In the genomic region with DNA sequence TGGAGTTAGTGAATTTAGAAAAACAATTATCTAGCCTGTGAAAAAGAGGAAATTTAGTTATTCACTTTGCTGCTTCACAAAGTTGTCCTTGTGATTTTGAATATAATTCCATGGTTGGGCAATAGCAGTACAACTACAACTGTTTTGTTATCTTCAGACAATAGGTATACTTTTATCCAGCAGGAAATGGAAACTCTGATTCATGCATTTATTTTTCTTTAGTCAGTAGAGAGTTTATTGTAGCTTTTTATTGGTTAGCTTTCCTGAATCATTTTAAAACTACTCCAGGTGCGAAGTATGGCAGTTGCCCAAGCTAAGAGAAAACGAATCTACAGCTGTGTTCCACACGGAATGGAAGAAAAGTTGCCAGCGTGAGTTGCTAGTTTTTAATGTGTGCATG, we compare ENCODE assay signal across 9 cellular contexts.
A peak's percentile ranks its signal among the peaks of the same experiment; 100 is the strongest.
DNase-seq lines count a peak whose midpoint lies in the region; ATAC-seq lines count a peak whose summit lies in the region.
"Had no signal": no experiment of that assay in that cellular context is flagged by ENCODE, and none has a peak within 500 bp of the region (broad histone marks: within the 10 kb centered on the region; RNA-seq: fewer than 3 reads in every experiment).

No MANE protein-coding gene starts in this region.

- H3K79me2 ChIP-seq in GM23248 (ENCODE audit: insufficient read depth), result peaks cover 70% of the 10 kb centered on the region

- peaks cover 33% of the 10 kb centered on the region for H3F3A ChIP-seq in GM23248 (ENCODE audit: insufficient read depth)

- no peak for ATAC-seq in HG03520 (IDR thresholded peaks at IDR 0.05; ENCODE audit: unreplicated experiment)

- H2AFZ ChIP-seq in GM23248, result no peak overlapping the region

- H3K36me3 ChIP-seq in GM23248 (ENCODE audit: low read depth), result no peaks in the 10 kb centered on the region
- H3K36me3 ChIP-seq in SJSA1, result peaks cover 7% of the 10 kb centered on the region
- H3K36me3 ChIP-seq in rectal smooth muscle tissue (ENCODE audit: control insufficient read depth, insufficient read depth, low read length), result no peaks in the 10 kb centered on the region

- H3K9ac ChIP-seq in GM23248 (peak overlapping the region; percentile 74), rectal smooth muscle tissue (ENCODE audit: low read length) (no peak overlapping the region)

- H3K4me3 Mint-ChIP-seq in activated CD4-positive, alpha-beta T cell treated with anti-CD3 and anti-CD28 coated beads, Interleukin-2, amount 10 ng/mL, durations not matched to agents 7 days and 5 days, result no peak overlapping the region

- CTCF ChIA-PET in activated CD4-positive, alpha-beta T cell treated with anti-CD3 and anti-CD28 coated beads, Interleukin-2, amount 10 ng/mL, durations not matched to agents 7 days and 5 days (lab: Charles Lee), result no interaction called here

- POLR2A ChIA-PET in activated CD4-positive, alpha-beta T cell treated with anti-CD3 and anti-CD28 coated beads, Interleukin-2, amount 10 ng/mL, durations not matched to agents 7 days and 5 days (lab: Charles Lee), result no interaction called here

- no peaks in the 10 kb centered on the region for H3K4me1 Mint-ChIP-seq in activated CD4-positive, alpha-beta T cell treated with anti-CD3 and anti-CD28 coated beads, Interleukin-2, amount 10 ng/mL, durations not matched to agents 7 days and 5 days

- H3K27ac ChIP-seq in GM23248 (peak overlapping the region; percentile 93), SJSA1 (peak overlapping the region; percentile 83), rectal smooth muscle tissue (ENCODE audit: low read depth, low read length) (peak overlapping the region; percentile 67)

- no peaks in the 10 kb centered on the region for H3K27me3 ChIP-seq in GM23248 (replicated peaks; ENCODE audit: insufficient read depth)
- no peaks in the 10 kb centered on the region for H3K27me3 ChIP-seq in SJSA1 (replicated peaks)
- peaks cover 1% of the 10 kb centered on the region for H3K27me3 ChIP-seq in rectal smooth muscle tissue (ENCODE audit: control insufficient read depth, insufficient read depth, low read length)

- H3K27me3 Mint-ChIP-seq in activated CD4-positive, alpha-beta T cell treated with anti-CD3 and anti-CD28 coated beads, Interleukin-2, amount 10 ng/mL, durations not matched to agents 7 days and 5 days, result peaks cover 22% of the 10 kb centered on the region

- H3K4me3 ChIP-seq in GM23248, result peak overlapping the region; percentile 39
- no peak overlapping the region for H3K4me3 ChIP-seq in SJSA1
- no peak overlapping the region for H3K4me3 ChIP-seq in rectal smooth muscle tissue (ENCODE audit: low read length)

- no peaks in the 10 kb centered on the region for H3K9me2 ChIP-seq in GM23248 (ENCODE audit: insufficient read depth)

- 0 to 2% methylated on average over 4 of the region's 4 CpGs for WGBS in GM23248 (ENCODE audit: low coverage in 1 of 2, low lambda C conversion rate in 2 of 2, missing lambda C conversion rate in 2 of 2), 2 experiments

- no peak overlapping the region for H3K27ac Mint-ChIP-seq in activated CD4-positive, alpha-beta T cell treated with anti-CD3 and anti-CD28 coated beads, Interleukin-2, amount 10 ng/mL, durations not matched to agents 7 days and 5 days

- peak overlapping the region; percentile 61 for H3K4me2 ChIP-seq in GM23248 (ENCODE audit: unreplicated experiment)

- DNase-seq in GM23248 (peak; percentile 74), SJSA1 (ENCODE audit: low read depth in 1 of 2, low spot score in 2 of 2) (peak in 1 of 2 experiments; percentile 72), fibroblast of peridontal ligament (ENCODE audit: extremely low read depth) (peak; percentile 60), AG08395 (ENCODE audit: low spot score) (no peak), GF-D8 (lab: John Stamatoyannopoulos, UW) (no peak)
- DNase-seq in activated CD4-positive, alpha-beta T cell treated with anti-CD3 and anti-CD28 coated beads, Interleukin-2, amount 10 ng/mL, durations not matched to agents 7 days and 5 days, result no peak
- DNase-seq: activated CD4-positive, alpha-beta T cell treated with anti-CD3 and anti-CD28 coated beads, Interleukin-2, amount 50 U/mL, for 1 hour had no signal

- no peaks in the 10 kb centered on the region for H4K20me1 ChIP-seq in GM23248 (ENCODE audit: insufficient read depth)

- H3K9me3 Mint-ChIP-seq in activated CD4-positive, alpha-beta T cell treated with anti-CD3 and anti-CD28 coated beads, Interleukin-2, amount 10 ng/mL, durations not matched to agents 7 days and 5 days, result no peaks in the 10 kb centered on the region

- no peaks in the 10 kb centered on the region for H3K36me3 Mint-ChIP-seq in activated CD4-positive, alpha-beta T cell treated with anti-CD3 and anti-CD28 coated beads, Interleukin-2, amount 10 ng/mL, durations not matched to agents 7 days and 5 days (ENCODE audit: low read depth)

- in situ Hi-C loops in GM23248 (cut with MboI), result no loop called here

- no peaks in the 10 kb centered on the region for H3K9me3 ChIP-seq in GM23248 (ENCODE audit: low read depth)
- no peaks in the 10 kb centered on the region for H3K9me3 ChIP-seq in SJSA1 (replicated peaks)

- peaks cover 40% of the 10 kb centered on the region for H3K4me1 ChIP-seq in GM23248 (ENCODE audit: insufficient read depth)
- peaks cover 56% of the 10 kb centered on the region for H3K4me1 ChIP-seq in SJSA1 (replicated peaks)
- H3K4me1 ChIP-seq in rectal smooth muscle tissue (ENCODE audit: control insufficient read depth, insufficient read depth, low read length), result peaks cover 48% of the 10 kb centered on the region

Comparison
In these comparisons a context has a peak if more than half of its experiments do, and no peak if none do; other contexts are left out.
1. DNase-seq: peak in GM23248 (single experiment) and fibroblast of peridontal ligament (single experiment); none in AG08395 (single experiment), GF-D8 (single experiment) and activated CD4-positive, alpha-beta T cell treated with anti-CD3 and anti-CD28 coated beads, Interleukin-2, amount 10 ng/mL, durations not matched to agents 7 days and 5 days (single experiment).
2. Peak in every context shown above with its lines, with median percentiles within 50 percentile points of each other: H3K27ac ChIP-seq.